In the genomic region with DNA sequence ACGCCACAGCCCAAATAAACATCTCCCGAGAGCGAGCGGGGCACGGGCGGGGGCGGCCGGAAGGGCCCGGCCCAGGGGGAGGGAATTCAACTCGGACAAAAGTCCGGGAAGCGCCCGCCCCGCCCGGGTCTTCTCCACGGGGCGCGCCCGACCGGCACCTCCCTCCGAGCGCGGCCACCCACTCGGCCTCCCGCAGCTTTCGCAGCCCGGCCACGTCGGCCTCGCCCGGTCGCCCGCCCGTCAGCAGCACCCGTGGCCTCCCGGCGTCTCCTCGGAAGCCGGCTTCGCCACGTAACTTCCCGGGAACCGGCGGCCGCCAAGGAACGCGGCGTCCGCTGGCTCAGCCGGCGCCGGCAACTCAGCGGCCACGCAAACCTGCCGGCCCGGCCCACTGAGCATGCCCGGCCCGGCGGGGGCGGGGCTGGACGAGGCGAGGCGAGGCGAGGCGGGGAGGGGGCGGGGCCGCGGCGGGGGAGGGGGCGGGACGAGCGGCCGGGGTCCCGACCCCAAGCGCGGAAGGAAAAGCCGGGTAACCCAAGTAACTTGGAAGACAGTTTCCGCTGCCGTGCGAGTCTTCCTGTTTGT, we compare ENCODE assay signal across 8 cellular contexts. TPM values are rescaled to one million over a fixed set of nuclear protein-coding genes. Genes with fewer than 3 reads are reported as not detected.
DNase-seq lines count a peak whose midpoint lies in the region; ATAC-seq and TF ChIP-seq lines count a peak whose summit lies in the region.

A gene (minus strand): TSS at position 369 of the 585 bp plus-strand sequence. CDS start 440 bp downstream, outside the sequence.

- H3K27me3 ChIP-seq in BLaER1 treated with 17β-estradiol and CSF1 and Interleukin-3, amounts not matched to agents 10 nM and 100 nM: peaks cover 88 to 100% (median 97%) of the 10 kb centered on the region in 11 experiments
- H3K27me3 ChIP-seq in endodermal cell (ENCODE audit: control insufficient read depth, insufficient read depth, low read length, poor library complexity, severe bottlenecking): no peaks in the 10 kb centered on the region
- no peaks in the 10 kb centered on the region for H3K27me3 ChIP-seq in right lobe of liver

- peaks cover 10% of the 10 kb centered on the region for H3K27me3 Mint-ChIP-seq in endodermal cell (ENCODE audit: insufficient read depth)

- H3K9me3 Mint-ChIP-seq in endodermal cell: peaks cover 3% of the 10 kb centered on the region

- intact Hi-C loops in right lobe of liver (cut with DNase I): no loop called here

- WGBS in endodermal cell (ENCODE audit: insufficient coverage in 1 of 2, insufficient read length in 1 of 2), 2 experiments: 0% methylated on average over 21 to 80 of the region's 80 CpGs
- WGBS in right lobe of liver (ENCODE audit: insufficient coverage, low coverage, low lambda C conversion rate, missing lambda C conversion rate): 0% methylated on average over 13 of the region's 80 CpGs

- H4K20me1 ChIP-seq in BLaER1 treated with 17β-estradiol and CSF1 and Interleukin-3, amounts not matched to agents 10 nM and 100 nM: peaks cover 8 to 58% (median 40%) of the 10 kb centered on the region in 11 experiments; a peak in 19 of 22 replicates

- TF ChIP-seq POLR2A in right lobe of liver (IDR thresholded peaks at IDR 0.05): peak; percentile 97

- peaks cover 11% of the 10 kb centered on the region for H3K36me3 Mint-ChIP-seq in endodermal cell (ENCODE audit: low read depth)

- H3K4me1 Mint-ChIP-seq in endodermal cell: peaks cover 21% of the 10 kb centered on the region

- TF ChIP-seq CTCF in endodermal cell (conservative IDR thresholded peaks at IDR 0.05): no peak
- TF ChIP-seq CTCF in right lobe of liver (IDR thresholded peaks at IDR 0.05): peak in 1 of 4 donors; percentile 2

- H3K4me3 Mint-ChIP-seq in endodermal cell: peak within 1 kb of the TSS; percentile 82

- peak within 1 kb of the TSS; percentile 96 for H3K27ac Mint-ChIP-seq in endodermal cell

- H3K9ac ChIP-seq in BLaER1 treated with 17β-estradiol and CSF1 and Interleukin-3, amounts not matched to agents 10 nM and 100 nM: no peak within 1 kb of the TSS
- H3K9ac ChIP-seq in endodermal cell (ENCODE audit: extremely low read depth, low read length, poor library complexity, severe bottlenecking): peak within 1 kb of the TSS; percentile 96

- H3K4me2 ChIP-seq in BLaER1 treated with 17β-estradiol and CSF1 and Interleukin-3, amounts not matched to agents 10 nM and 100 nM: peak within 1 kb of the TSS in 7 of 11 experiments; percentile 6 to 66 (median 31); a peak in 10 of 22 replicates

- H3K27ac ChIP-seq in BLaER1 treated with 17β-estradiol and CSF1 and Interleukin-3, amounts not matched to agents 10 nM and 100 nM: no peak within 1 kb of the TSS
- H3K27ac ChIP-seq in endodermal cell (ENCODE audit: low read depth, low read length): peak within 1 kb of the TSS; percentile 93
- peak within 1 kb of the TSS; percentile 86 to 98 (median 89) for H3K27ac ChIP-seq in right lobe of liver

- peaks cover 0 to 10% (median 0%) of the 10 kb centered on the region in 10 experiments; a peak in 4 of 20 replicates for H3K4me1 ChIP-seq in BLaER1 treated with 17β-estradiol and CSF1 and Interleukin-3, amounts not matched to agents 10 nM and 100 nM
- H3K4me1 ChIP-seq in endodermal cell (ENCODE audit: control insufficient read depth, insufficient read depth, low read length) (peaks cover under 1% of the 10 kb centered on the region), right lobe of liver (peaks cover 0 to 15% (median 5%) of the 10 kb centered on the region in 4 donors)

- H3K36me3 ChIP-seq in BLaER1 treated with 17β-estradiol and CSF1 and Interleukin-3, amounts not matched to agents 10 nM and 100 nM: no peaks in the 10 kb centered on the region
- H3K36me3 ChIP-seq in endodermal cell (ENCODE audit: control insufficient read depth, insufficient read depth, low read length) (no peaks in the 10 kb centered on the region), right lobe of liver (no peaks in the 10 kb centered on the region)

- peaks cover 8 to 26% (median 15%) of the 10 kb centered on the region in 11 experiments for H3K9me3 ChIP-seq in BLaER1 treated with 17β-estradiol and CSF1 and Interleukin-3, amounts not matched to agents 10 nM and 100 nM (replicated peaks in 1 of 11)
- H3K9me3 ChIP-seq in endodermal cell (ENCODE audit: control insufficient read depth, low read length): no peaks in the 10 kb centered on the region
- no peaks in the 10 kb centered on the region for H3K9me3 ChIP-seq in right lobe of liver

- H3K4me3 ChIP-seq in BLaER1 treated with 17β-estradiol and CSF1 and Interleukin-3, amounts not matched to agents 10 nM and 100 nM: peak within 1 kb of the TSS in 2 of 10 experiments; percentile 31 to 34; a peak in 1 of 20 replicates
- H3K4me3 ChIP-seq in endodermal cell (ENCODE audit: low read length): peak within 1 kb of the TSS; percentile 96
- H3K4me3 ChIP-seq in right lobe of liver: peak within 1 kb of the TSS; percentile 74 to 92 (median 78)

- DNase-seq in RPMI8226 (peak; percentile 12), endodermal cell (peak; percentile 94), right lobe of liver (peak; percentile 87 to 88 (median 87)), stromal cell of bone marrow (ENCODE audit: low read depth) (peak; percentile 67)
- DNase-seq in effector CD4-positive, alpha-beta T cell: no peak

- ATAC-seq in HG02642 (IDR thresholded peaks at IDR 0.05; ENCODE audit: poor library complexity, unreplicated experiment) (peak; percentile 10), right lobe of liver (peak; percentile 79 to 90 (median 88)), HG02973 (IDR thresholded peaks at IDR 0.05; ENCODE audit: unreplicated experiment) (no peak)

RNA-seq across cellular contexts. Expression of the gene that starts here (rescaled TPM):
- total RNA-seq in endodermal cell (100 to 1,000 TPM; 131 to 145 TPM), right lobe of liver (10 to 100 TPM; 22.5 to 57.3 (median 35.9) TPM)
- polyA plus RNA-seq in endodermal cell (2013, experiment 1 of 2): 65.2 TPM
- 63.9 TPM for polyA plus RNA-seq in endodermal cell (2013, experiment 2 of 2)

Comparison
In these comparisons a context has a peak if more than half of its experiments do, and no peak if none do; other contexts are left out.
1. H3K27ac ChIP-seq: peak in endodermal cell (single experiment) and right lobe of liver (3 of 3); none in BLaER1 treated with 17β-estradiol and CSF1 and Interleukin-3, amounts not matched to agents 10 nM and 100 nM (0 of 11).